ENCODE assay signal across 24 cellular contexts in genomic region chr17:78494961-78495330, GRCh38.
DNase-seq lines count a peak whose midpoint lies in the region; FAIRE-seq and TF ChIP-seq lines count a peak whose summit lies in the region.
"Had no signal": no experiment of that assay in that cellular context is flagged by ENCODE, and none has a peak within 500 bp of the region (broad histone marks: within the 10 kb centered on the region; RNA-seq: fewer than 3 reads in every experiment).

No MANE protein-coding gene starts in this region.

- H2AFZ ChIP-seq in neuronal stem cell (ENCODE audit: low read length): no peak overlapping the region
- H2AFZ ChIP-seq: GM23338 had no signal

- H3K27ac ChIP-seq in HEK293 (ENCODE audit: extremely low read depth, low read depth, low read length) (no peak overlapping the region), kidney (ENCODE audit: low read depth in 2 of 2, low read length in 2 of 2) (no peak overlapping the region), neuronal stem cell (replicated peaks; ENCODE audit: low read length) (no peak overlapping the region), substantia nigra (ENCODE audit: low read depth, low read length, poor library complexity, severe bottlenecking) (peak overlapping the region; percentile 89)
- H3K27ac ChIP-seq in CD4-positive, alpha-beta memory T cell (ENCODE audit: low read depth, low read length): no peak overlapping the region
- H3K27ac ChIP-seq: 22Rv1, BLaER1, C4-2B had no signal

- POLR2A ChIA-PET in HEK293 (lab: Yijun Ruan, JAX): no interaction called here
- POLR2A ChIA-PET in CD4-positive, alpha-beta memory T cell (lab: Charles Lee; ENCODE audit: partially characterized antibody): no interaction called here

- H2BK12ac ChIP-seq in neuronal stem cell (ENCODE audit: low read length): no peak overlapping the region

- H3K4ac ChIP-seq in neuronal stem cell (ENCODE audit: low read length): no peak overlapping the region

- H3K14ac ChIP-seq in neuronal stem cell (ENCODE audit: low read length): no peak overlapping the region

- H2BK15ac ChIP-seq in neuronal stem cell (ENCODE audit: low read length): no peak overlapping the region

- H3K4me3 ChIP-seq in HEK293 (ENCODE audit: low read depth, low read length) (no peak overlapping the region), kidney (ENCODE audit: low read length in 2 of 2) (no peak overlapping the region), neuronal stem cell (ENCODE audit: low read length in 2 of 2) (no peak overlapping the region)
- H3K4me3 ChIP-seq in CD4-positive, alpha-beta memory T cell (ENCODE audit: low read length in 2 of 2): no peak overlapping the region
- H3K4me3 ChIP-seq: BLaER1, GM12878, GM23338 had no signal

- no peak overlapping the region for H2BK5ac ChIP-seq in neuronal stem cell (ENCODE audit: low read length)

- no peaks in the 10 kb centered on the region for H3K9me3 Mint-ChIP-seq in CD4-positive, alpha-beta memory T cell
- H3K9me3 Mint-ChIP-seq: CD4-positive, CD25-positive, alpha-beta regulatory T cell; CD8-positive, alpha-beta memory T cell; GM23338; H9; HFFc6 had no signal

- peaks cover 0 to 1% (median 0%) of the 10 kb centered on the region in 4 donors for H3K4me1 Mint-ChIP-seq in CD4-positive, alpha-beta memory T cell
- H3K4me1 Mint-ChIP-seq: B cell; CD4-positive, CD25-positive, alpha-beta regulatory T cell; CD8-positive, alpha-beta memory T cell had no signal

- no peak overlapping the region for H2BK120ac ChIP-seq in neuronal stem cell (ENCODE audit: low read depth, low read length)

- H2AK5ac ChIP-seq in neuronal stem cell (ENCODE audit: low read depth, low read length): peak overlapping the region; percentile 18

- no peak overlapping the region for H3K18ac ChIP-seq in neuronal stem cell (ENCODE audit: low read length)

- H3K9ac ChIP-seq in kidney (ENCODE audit: low read length in 2 of 2) (no peak overlapping the region), neuronal stem cell (ENCODE audit: low read depth, low read length, poor library complexity) (no peak overlapping the region)
- H3K9ac ChIP-seq: BLaER1 had no signal

- peaks cover 0 to 30% (median 0%) of the 10 kb centered on the region in 3 experiments for H3K27me3 ChIP-seq in neuronal stem cell (ENCODE audit: control insufficient read depth in 3 of 3, insufficient read depth in 3 of 3, low read depth in 1 of 3, low read length in 3 of 3)
- no peaks in the 10 kb centered on the region for H3K27me3 ChIP-seq in CD4-positive, alpha-beta memory T cell (ENCODE audit: insufficient read depth, low read length)
- H3K27me3 ChIP-seq: BLaER1 had no signal

- H4K8ac ChIP-seq in neuronal stem cell (ENCODE audit: low read depth, low read length): no peak overlapping the region

- H3K36me3 Mint-ChIP-seq in CD4-positive, alpha-beta memory T cell: no peaks in the 10 kb centered on the region
- H3K36me3 Mint-ChIP-seq: CD4-positive, CD25-positive, alpha-beta regulatory T cell; CD8-positive, alpha-beta memory T cell had no signal

- H3K4me3 Mint-ChIP-seq in CD4-positive, alpha-beta memory T cell: no peak overlapping the region
- H3K4me3 Mint-ChIP-seq: B cell; CD4-positive, CD25-positive, alpha-beta regulatory T cell; CD8-positive, alpha-beta memory T cell; GM23338; H9; HFFc6 had no signal

- FAIRE-seq in kidney (lab: Jason Lieb, UNC): no peak
- FAIRE-seq: A204.1, D721Med, GM12878, GM19239 had no signal

- peak; percentile 60 for DNase-seq in kidney
- no peak for DNase-seq in neuronal stem cell (ENCODE audit: low spot score)
- DNase-seq in substantia nigra (lab: John Stamatoyannopoulos, UW): no peak
- DNase-seq in CD4-positive, alpha-beta memory T cell: no peak
- no peak for DNase-seq in activated T-cell treated with anti-CD3 and anti-CD28 coated beads, Interleukin-2, amount 50 U/mL, for 48 hours
- DNase-seq in posterior vena cava (ENCODE audit: low spot score): no peak
- DNase-seq in NCI-H1105 (lab: John Stamatoyannopoulos, UW): no peak
- DNase-seq: CD4-positive, CD25-positive, alpha-beta regulatory T cell; DMS 273 treated with DMSO at 0.1 percent for 48 hours; DMS53; DMS79 treated with DMSO at 0.1 percent for 48 hours; H9; HFFc6 had no signal

- H3K9me3 ChIP-seq in HEK293 (ENCODE audit: control insufficient read depth, insufficient read depth, low read depth, low read length) (no peaks in the 10 kb centered on the region), kidney (ENCODE audit: control insufficient read depth in 1 of 2, low read length in 2 of 2) (no peaks in the 10 kb centered on the region), neuronal stem cell (replicated peaks in 1 of 2; ENCODE audit: control insufficient read depth in 2 of 2, insufficient read depth in 1 of 2, low read depth in 1 of 2, low read length in 2 of 2) (no peaks in the 10 kb centered on the region)
- no peaks in the 10 kb centered on the region for H3K9me3 ChIP-seq in CD4-positive, alpha-beta memory T cell (ENCODE audit: control insufficient read depth in 1 of 2, low read length in 2 of 2)
- H3K9me3 ChIP-seq: BLaER1 had no signal

- H3K4me2 ChIP-seq in neuronal stem cell (ENCODE audit: insufficient read depth, low read length, poor library complexity, severe bottlenecking): no peak overlapping the region
- H3K4me2 ChIP-seq: BLaER1, GM23338 had no signal

- no peak overlapping the region for H3K23ac ChIP-seq in neuronal stem cell (ENCODE audit: low read depth, low read length, poor library complexity)

- CTCF ChIA-PET in HEK293 (lab: Yijun Ruan, JAX): interaction anchor here (0.9 to 4.4 kb wide), 2 partner anchors 134 to 213 kb away, joined by 3 to 32 read pairs; no protein-coding TSS in a partner anchor
- CTCF ChIA-PET in CD4-positive, alpha-beta memory T cell (lab: Charles Lee; ENCODE audit: partially characterized antibody): no interaction called here

- no peaks in the 10 kb centered on the region for H3K79me1 ChIP-seq in neuronal stem cell (ENCODE audit: low read depth, low read length)

- no peaks in the 10 kb centered on the region for H3K27me3 Mint-ChIP-seq in CD4-positive, alpha-beta memory T cell
- H3K27me3 Mint-ChIP-seq: CD4-positive, CD25-positive, alpha-beta regulatory T cell had no signal

- TF ChIP-seq CTCF in HEK293 (tag by site-specific recombination; IDR thresholded peaks at IDR 0.05) (no peak), kidney (IDR thresholded peaks at IDR 0.05; ENCODE audit: borderline replicate concordance, extremely low read depth, insufficient read depth) (no peak)

- H3K4me1 ChIP-seq in HEK293 (ENCODE audit: control insufficient read depth, insufficient read depth, low read length) (no peaks in the 10 kb centered on the region), kidney (ENCODE audit: control insufficient read depth in 1 of 2, insufficient read depth in 1 of 2, low read depth in 1 of 2, low read length in 2 of 2) (no peaks in the 10 kb centered on the region), neuronal stem cell (ENCODE audit: control insufficient read depth in 2 of 2, insufficient read depth in 1 of 2, low read depth in 1 of 2, low read length in 2 of 2) (peaks cover 4 to 7% of the 10 kb centered on the region in 2 donors)
- H3K4me1 ChIP-seq in CD4-positive, alpha-beta memory T cell (ENCODE audit: insufficient read depth, low read length): no peaks in the 10 kb centered on the region

- H4K91ac ChIP-seq in neuronal stem cell (ENCODE audit: low read depth, low read length, poor library complexity): no peak overlapping the region

- no CpG with 5 or more reads among the region's 11 CpGs for WGBS in neuronal stem cell (ENCODE audit: extremely low coverage in 2 of 2, insufficient read length in 2 of 2, insufficient replicate concordance in 1 of 2), 2 donors

- H3K36me3 ChIP-seq in HEK293 (ENCODE audit: control insufficient read depth in 2 of 2, insufficient read depth in 1 of 2, low read length in 2 of 2) (no peaks in the 10 kb centered on the region), kidney (ENCODE audit: control insufficient read depth in 1 of 2, insufficient read depth in 2 of 2, low read length in 2 of 2) (no peaks in the 10 kb centered on the region), neuronal stem cell (replicated peaks in 1 of 2; ENCODE audit: control insufficient read depth in 2 of 2, insufficient read depth in 2 of 2, low read length in 2 of 2) (no peaks in the 10 kb centered on the region)
- no peaks in the 10 kb centered on the region for H3K36me3 ChIP-seq in CD4-positive, alpha-beta memory T cell (ENCODE audit: insufficient read depth, low read length)
- H3K36me3 ChIP-seq: BLaER1 had no signal

- intact Hi-C loops in kidney (cut with DNase I) (no loop called here), posterior vena cava (cut with DNase I) (loop anchor here (5.0 kb wide), 1 partner anchor 212 kb away; no protein-coding TSS in a partner anchor)
- intact Hi-C loops in CD4-positive, alpha-beta memory T cell (cut with micrococcal nuclease): no loop called here

- no peak overlapping the region for H3K27ac Mint-ChIP-seq in CD4-positive, alpha-beta memory T cell
- H3K27ac Mint-ChIP-seq: B cell; CD4-positive, CD25-positive, alpha-beta regulatory T cell; CD8-positive, alpha-beta memory T cell; GM23338; HFFc6 had no signal

TF ChIP-seq in HEK293, 187 proteins besides CTCF, POLR2A, EP300 and RAD21:
- TF ChIP-seq ZNF239 (tag by site-specific recombination; IDR thresholded peaks at IDR 0.05) (no peak), ZNF626 (tag by site-specific recombination; IDR thresholded peaks at IDR 0.05) (no peak), ZNF292 (tag by site-specific recombination; IDR thresholded peaks at IDR 0.05; ENCODE audit: borderline replicate concordance, low read depth) (no peak), ZNF133 (tag by site-specific recombination; IDR thresholded peaks at IDR 0.05) (no peak), ZNF843 (tag by site-specific recombination; IDR thresholded peaks at IDR 0.05) (no peak), SP2 (tag by site-specific recombination; IDR thresholded peaks at IDR 0.05) (peak; percentile 9; the same call in 1 of the 2 replicates), ZNF449 (tag by site-specific recombination; IDR thresholded peaks at IDR 0.05) (no peak), MZF1 (tag by site-specific recombination; IDR thresholded peaks at IDR 0.05; ENCODE audit: borderline replicate concordance) (no peak)

Comparison
In these comparisons a context has a peak if more than half of its experiments do, and no peak if none do; other contexts are left out.
1. intact Hi-C loops: an anchor here in posterior vena cava (5.0 kb wide); none called in kidney and CD4-positive, alpha-beta memory T cell.